21 cellular contexts compared by ENCODE assay signal in genomic region chr11:134658481-134659080, GRCh38.
DNase-seq lines count a peak whose midpoint lies in the region; ATAC-seq and TF ChIP-seq lines count a peak whose summit lies in the region.
"Had no signal": no experiment of that assay in that cellular context is flagged by ENCODE, and none has a peak within 500 bp of the region (broad histone marks: within the 10 kb centered on the region; RNA-seq: fewer than 3 reads in every experiment).

No MANE protein-coding gene starts in this region.

- peaks cover 53% of the 10 kb centered on the region for H3K27me3 ChIP-seq in left ventricle myocardium inferior (ENCODE audit: low read depth)
- peaks cover 0 to 7% (median 0%) of the 10 kb centered on the region in 4 donors for H3K27me3 ChIP-seq in esophagus muscularis mucosa
- H3K27me3 ChIP-seq in neuronal stem cell (ENCODE audit: control insufficient read depth in 3 of 3, insufficient read depth in 3 of 3, low read depth in 1 of 3, low read length in 3 of 3): no peaks in the 10 kb centered on the region
- H3K27me3 ChIP-seq in SK-N-SH (ENCODE audit: insufficient read depth): no peaks in the 10 kb centered on the region
- H3K27me3 ChIP-seq: BLaER1 treated with 17β-estradiol and CSF1 and Interleukin-3, amounts not matched to agents 10 nM and 100 nM had no signal

- intact Hi-C loops in cardiac septum (cut with DNase I): no loop called here
- intact Hi-C loops in left ventricle myocardium inferior (cut with micrococcal nuclease): no loop called here
- intact Hi-C loops in esophagus muscularis mucosa (cut with DNase I): no loop called here

- H3K9me2 ChIP-seq in SK-N-SH: no peaks in the 10 kb centered on the region

- no peak overlapping the region for H4K91ac ChIP-seq in neuronal stem cell (ENCODE audit: low read depth, low read length, poor library complexity)

- H3K18ac ChIP-seq in neuronal stem cell (ENCODE audit: low read length): peak overlapping the region; percentile 57

- H2BK15ac ChIP-seq in neuronal stem cell (ENCODE audit: low read length): no peak overlapping the region

- DNase-seq in cardiac septum (ENCODE audit: low spot score) (peak; percentile 35), left ventricle myocardium inferior (no peak), esophagus muscularis mucosa (ENCODE audit: extremely low spot score) (peak; percentile 62), neuronal stem cell (ENCODE audit: low spot score) (no peak), ureter (ENCODE audit: low spot score) (peak; percentile 13), SK-N-SH (no peak)
- DNase-seq in effector CD4-positive, alpha-beta T cell: no peak
- DNase-seq: GDM1, KG1, NCI-H1436 treated with DMSO at 0.1 percent for 48 hours, NCI-H2081, NCI-H510A, NCI-H82, PC-3 had no signal

- no peak overlapping the region for H2BK12ac ChIP-seq in neuronal stem cell (ENCODE audit: low read length)

- TF ChIP-seq RAD21 in SK-N-SH (IDR thresholded peaks at IDR 0.05; ENCODE audit: low read length): no peak

- H3K79me1 ChIP-seq in neuronal stem cell (ENCODE audit: low read depth, low read length): no peaks in the 10 kb centered on the region

- TF ChIP-seq EP300 in esophagus muscularis mucosa (IDR thresholded peaks at IDR 0.05) (no peak), SK-N-SH (IDR thresholded peaks at IDR 0.05; ENCODE audit: borderline replicate concordance in 1 of 2, low read depth in 1 of 2, low read length in 1 of 2) (no peak)

- H2BK120ac ChIP-seq in neuronal stem cell (ENCODE audit: low read depth, low read length): no peak overlapping the region

- H2AK5ac ChIP-seq in neuronal stem cell (ENCODE audit: low read depth, low read length): no peak overlapping the region

- no peaks in the 10 kb centered on the region for H3K79me2 ChIP-seq in SK-N-SH (ENCODE audit: insufficient read depth)

- H3K4me1 ChIP-seq in left ventricle myocardium inferior: no peaks in the 10 kb centered on the region
- no peaks in the 10 kb centered on the region for H3K4me1 ChIP-seq in esophagus muscularis mucosa
- H3K4me1 ChIP-seq in neuronal stem cell (ENCODE audit: control insufficient read depth in 2 of 2, insufficient read depth in 1 of 2, low read depth in 1 of 2, low read length in 2 of 2): peaks cover 0 to 2% of the 10 kb centered on the region in 2 donors
- no peaks in the 10 kb centered on the region; a peak in 1 of 4 replicates for H3K4me1 ChIP-seq in SK-N-SH (ENCODE audit: control insufficient read depth in 1 of 2, insufficient read depth in 2 of 2, low read depth in 1 of 2, low read length in 1 of 2)
- H3K4me1 ChIP-seq: A549 had no signal

- no peak overlapping the region for H3K9ac ChIP-seq in neuronal stem cell (ENCODE audit: low read depth, low read length, poor library complexity)
- H3K9ac ChIP-seq in SK-N-SH: no peak overlapping the region
- H3K9ac ChIP-seq: BLaER1 treated with 17β-estradiol and CSF1 and Interleukin-3, amounts not matched to agents 10 nM and 100 nM had no signal

- H3K4me3 ChIP-seq in left ventricle myocardium inferior (no peak overlapping the region), esophagus muscularis mucosa (no peak overlapping the region), neuronal stem cell (ENCODE audit: low read length in 2 of 2) (no peak overlapping the region), SK-N-SH (ENCODE audit: low read depth in 2 of 2, low read length in 1 of 2) (no peak overlapping the region)
- H3K4me3 ChIP-seq: A549; BLaER1 treated with 17β-estradiol and CSF1 and Interleukin-3, amounts not matched to agents 10 nM and 100 nM; GM12878; GM23338 had no signal

- no peak overlapping the region for H3K14ac ChIP-seq in neuronal stem cell (ENCODE audit: low read length)

- H2AFZ ChIP-seq in neuronal stem cell (ENCODE audit: low read length) (no peak overlapping the region), SK-N-SH (ENCODE audit: low read depth) (no peak overlapping the region)
- H2AFZ ChIP-seq: GM23338 had no signal

- TF ChIP-seq CTCF in left ventricle myocardium inferior (IDR thresholded peaks at IDR 0.05; ENCODE audit: borderline replicate concordance): no peak
- no peak for TF ChIP-seq CTCF in esophagus muscularis mucosa (IDR thresholded peaks at IDR 0.05)
- TF ChIP-seq CTCF in SK-N-SH (IDR thresholded peaks at IDR 0.05): no peak

- no peak overlapping the region for H2BK5ac ChIP-seq in neuronal stem cell (ENCODE audit: low read length)

- no peak for ATAC-seq in HG03045 (IDR thresholded peaks at IDR 0.05; ENCODE audit: unreplicated experiment)
- ATAC-seq: A549, GM12878, GM23338, HCT116, PC-3 had no signal

- CTCF ChIA-PET in SK-N-SH (lab: Yijun Ruan, JAX): no interaction called here

- POLR2A ChIA-PET in SK-N-SH (lab: Yijun Ruan, JAX): no interaction called here

- no peak overlapping the region for H3K27ac ChIP-seq in left ventricle myocardium inferior (replicated peaks)
- no peak overlapping the region for H3K27ac ChIP-seq in esophagus muscularis mucosa (replicated peaks in 1 of 4)
- no peak overlapping the region for H3K27ac ChIP-seq in neuronal stem cell (replicated peaks; ENCODE audit: low read length)
- H3K27ac ChIP-seq in SK-N-SH (ENCODE audit: low read depth in 2 of 2, low read length in 1 of 2): no peak overlapping the region
- H3K27ac ChIP-seq: A549; BLaER1 treated with 17β-estradiol and CSF1 and Interleukin-3, amounts not matched to agents 10 nM and 100 nM; RWPE1 had no signal

- H3K23ac ChIP-seq in neuronal stem cell (ENCODE audit: low read depth, low read length, poor library complexity): no peak overlapping the region

- no peak overlapping the region for H4K8ac ChIP-seq in neuronal stem cell (ENCODE audit: low read depth, low read length)

- no peaks in the 10 kb centered on the region for H3K36me3 ChIP-seq in left ventricle myocardium inferior
- H3K36me3 ChIP-seq in esophagus muscularis mucosa: no peaks in the 10 kb centered on the region
- H3K36me3 ChIP-seq in neuronal stem cell (replicated peaks in 1 of 2; ENCODE audit: control insufficient read depth in 2 of 2, insufficient read depth in 2 of 2, low read length in 2 of 2): no peaks in the 10 kb centered on the region
- no peaks in the 10 kb centered on the region for H3K36me3 ChIP-seq in SK-N-SH (replicated peaks in 1 of 2; ENCODE audit: control insufficient read depth in 1 of 2, insufficient read depth in 2 of 2, low read length in 1 of 2)
- H3K36me3 ChIP-seq: BLaER1 treated with 17β-estradiol and CSF1 and Interleukin-3, amounts not matched to agents 10 nM and 100 nM had no signal

- no peak overlapping the region for H3K4ac ChIP-seq in neuronal stem cell (ENCODE audit: low read length)

- no peak overlapping the region for H3K4me2 ChIP-seq in neuronal stem cell (ENCODE audit: insufficient read depth, low read length, poor library complexity, severe bottlenecking)
- no peak overlapping the region for H3K4me2 ChIP-seq in SK-N-SH
- H3K4me2 ChIP-seq: A549; BLaER1 treated with 17β-estradiol and CSF1 and Interleukin-3, amounts not matched to agents 10 nM and 100 nM; GM23338 had no signal

- no peak for TF ChIP-seq POLR2A in esophagus muscularis mucosa (IDR thresholded peaks at IDR 0.05; ENCODE audit: low read depth)

- H4K20me1 ChIP-seq in SK-N-SH (ENCODE audit: insufficient read depth): no peaks in the 10 kb centered on the region
- H4K20me1 ChIP-seq: BLaER1 treated with 17β-estradiol and CSF1 and Interleukin-3, amounts not matched to agents 10 nM and 100 nM had no signal

- no peaks in the 10 kb centered on the region for H3K9me3 ChIP-seq in left ventricle myocardium inferior (replicated peaks)
- H3K9me3 ChIP-seq in esophagus muscularis mucosa: no peaks in the 10 kb centered on the region
- peaks cover 0 to 6% of the 10 kb centered on the region in 2 donors for H3K9me3 ChIP-seq in neuronal stem cell (replicated peaks in 1 of 2; ENCODE audit: control insufficient read depth in 2 of 2, insufficient read depth in 1 of 2, low read depth in 1 of 2, low read length in 2 of 2)
- H3K9me3 ChIP-seq in SK-N-SH: no peaks in the 10 kb centered on the region
- H3K9me3 ChIP-seq: A549 had no signal

- 75% methylated on average over 4 of the region's 4 CpGs for WGBS in esophagus muscularis mucosa
- WGBS in neuronal stem cell (ENCODE audit: extremely low coverage in 2 of 2, insufficient read length in 2 of 2, insufficient replicate concordance in 1 of 2), 2 donors: no CpG with 5 or more reads among the region's 4 CpGs
- WGBS in SK-N-SH (ENCODE audit: low lambda C conversion rate): 19% methylated on average over 4 of the region's 4 CpGs

- no peaks in the 10 kb centered on the region for H3F3A ChIP-seq in SK-N-SH (replicated peaks; ENCODE audit: insufficient read depth)

TF ChIP-seq in SK-N-SH, 30 proteins besides CTCF, POLR2A, EP300 and RAD21:
- TF ChIP-seq NFIC (IDR thresholded peaks at IDR 0.05; ENCODE audit: borderline replicate concordance) (no peak), ELF1 (IDR thresholded peaks at IDR 0.05) (no peak), SIN3A (IDR thresholded peaks at IDR 0.05; ENCODE audit: borderline replicate concordance, low read depth, low read length) (no peak), TEAD4 (IDR thresholded peaks at IDR 0.05; ENCODE audit: borderline replicate concordance, insufficient read depth) (no peak), TAF1 (IDR thresholded peaks at IDR 0.05; ENCODE audit: borderline replicate concordance, low read depth, low read length) (no peak), TCF12 (IDR thresholded peaks at IDR 0.05) (no peak), RFX5 (IDR thresholded peaks at IDR 0.05; ENCODE audit: low read length) (no peak)
TF ChIP-seq in SK-N-SH: peak in this region for 0.

Comparison
In these comparisons a context has a peak if more than half of its experiments do, and no peak if none do; other contexts are left out.
1. DNase-seq: peak in cardiac septum (single experiment), esophagus muscularis mucosa (single experiment) and ureter (single experiment); none in left ventricle myocardium inferior (single experiment), neuronal stem cell (single experiment), SK-N-SH (single experiment) and effector CD4-positive, alpha-beta T cell (single experiment).